Comparison of ENCODE assay signal across 8 cellular contexts in the genomic region with DNA sequence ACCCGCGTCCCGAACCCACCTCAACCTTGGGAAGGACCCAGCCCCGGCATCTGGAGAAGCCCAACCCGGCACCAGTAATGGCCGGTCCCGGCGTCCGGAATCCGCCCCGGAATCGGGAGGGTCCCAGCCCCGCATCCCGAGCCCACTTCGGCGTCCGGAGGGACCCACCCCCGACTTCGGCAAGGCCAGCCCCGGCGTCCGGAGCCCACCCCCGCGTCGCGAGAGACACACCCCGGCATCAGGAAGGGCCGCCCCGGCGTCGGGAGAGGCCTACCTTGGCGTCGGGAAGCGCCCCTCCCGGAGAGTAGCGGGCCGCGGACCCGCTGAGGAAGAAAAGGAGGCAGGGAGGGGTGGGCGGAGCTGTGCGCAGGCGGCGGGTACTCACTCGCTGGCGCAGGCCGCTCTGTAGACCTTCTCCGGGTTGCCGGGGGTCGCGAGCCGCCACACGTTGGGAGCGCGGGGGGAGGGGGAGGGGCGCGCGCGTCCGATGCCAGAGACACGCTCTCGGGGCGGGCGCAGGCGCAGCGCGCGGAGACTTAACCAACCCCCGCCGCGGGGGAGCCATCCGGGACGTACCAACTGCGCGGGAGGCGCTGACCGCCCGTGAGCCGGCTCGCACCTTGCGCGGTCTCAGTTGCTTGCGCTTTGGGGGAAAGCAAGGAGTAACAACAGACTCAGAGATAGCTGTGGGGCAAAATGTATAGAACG. TPM values are rescaled to one million over a fixed set of nuclear protein-coding genes. Genes with fewer than 3 reads are reported as not detected.
DNase-seq lines count a peak whose midpoint lies in the region; ATAC-seq and TF ChIP-seq lines count a peak whose summit lies in the region.

A gene (minus strand): TSS at position 515 of the 708 bp plus-strand sequence. CDS start 24,164 bp downstream, outside the sequence.

- peak within 1 kb of the TSS; percentile 39 for H3K27ac ChIP-seq in adipose tissue (ENCODE audit: low read depth, low read length)
- H3K27ac ChIP-seq in trophoblast cell (ENCODE audit: low read depth, low read length), result peak within 1 kb of the TSS; percentile 91
- peak within 1 kb of the TSS; percentile 70 to 96 (median 93) for H3K27ac ChIP-seq in tibial nerve

- H3K4me3 Mint-ChIP-seq in T-cell, result peak within 1 kb of the TSS; percentile 93 to 96 (median 94)

- peak within 1 kb of the TSS; percentile 40 for H2BK12ac ChIP-seq in trophoblast cell (ENCODE audit: low read length)

- peak within 1 kb of the TSS; percentile 43 for H4K12ac ChIP-seq in trophoblast cell (ENCODE audit: low read depth, low read length)

- CTCF ChIA-PET in T-cell (lab: Charles Lee), result interaction anchor here in 1 of 2 donors (0.6 to 1.3 kb wide), 4 partner anchors 10 to 33 kb away, joined by 3 to 4 read pairs (median 3); a partner anchor contains a TSS

- H3K4ac ChIP-seq in trophoblast cell (ENCODE audit: low read depth, low read length), result peak within 1 kb of the TSS; percentile 97

- peak; percentile 98 for DNase-seq in GM12865 (ENCODE audit: low read depth)
- DNase-seq in NCI-H1436 (lab: John Stamatoyannopoulos, UW), result peak; percentile 68
- peak; percentile 73 to 93 (median 87) for DNase-seq in T-cell
- peak; percentile 96 for DNase-seq in cardiac septum (ENCODE audit: low spot score)
- peak; percentile 91 to 96 for DNase-seq in trophoblast cell
- peak; percentile 81 to 85 for DNase-seq in tibial nerve (ENCODE audit: low spot score in 2 of 2)

- H3K4me1 Mint-ChIP-seq in T-cell, result peaks cover 27 to 35% (median 32%) of the 10 kb centered on the region in 3 donors

- peak within 1 kb of the TSS; percentile 75 for H2AFZ ChIP-seq in trophoblast cell (ENCODE audit: insufficient read depth, low read length, poor library complexity)

- ATAC-seq in HG02763 (IDR thresholded peaks at IDR 0.05; ENCODE audit: unreplicated experiment), result peak; percentile 70
- ATAC-seq in T-cell (replicated peaks in 1 of 4), result peak; percentile 79 to 87 (median 84)

- peak within 1 kb of the TSS; percentile 85 for H3K4me3 ChIP-seq in GM12865 (ENCODE audit: low read depth, low read length)
- peak within 1 kb of the TSS; percentile 93 for H3K4me3 ChIP-seq in trophoblast cell (ENCODE audit: low read depth, low read length)
- peak within 1 kb of the TSS; percentile 71 to 92 (median 89) for H3K4me3 ChIP-seq in tibial nerve

- peaks cover 11% of the 10 kb centered on the region for H3K79me1 ChIP-seq in trophoblast cell (ENCODE audit: low read length)

- H3K4me1 ChIP-seq in trophoblast cell (ENCODE audit: control insufficient read depth in 1 of 2, insufficient read depth in 2 of 2, low read length in 2 of 2) (peaks cover 3 to 5% of the 10 kb centered on the region in 2 experiments), tibial nerve (peaks cover 0 to 23% (median 16%) of the 10 kb centered on the region in 4 donors)

- no peaks in the 10 kb centered on the region for H3K36me3 Mint-ChIP-seq in T-cell

- peak within 1 kb of the TSS; percentile 11 for H2AK5ac ChIP-seq in trophoblast cell (ENCODE audit: low read length)

- H3K27ac Mint-ChIP-seq in T-cell, result peak within 1 kb of the TSS; percentile 92 to 97

- intact Hi-C loops in cardiac septum (cut with DNase I), result loop anchor here (2.0 kb wide), 2 partner anchors 16 to 470 kb away; a partner anchor contains a TSS

- TF ChIP-seq EP300 in tibial nerve (IDR thresholded peaks at IDR 0.05), result peak in 1 of 2 donors; percentile 84

- H3K9me3 Mint-ChIP-seq in T-cell, result peaks cover 0 to 4% (median 4%) of the 10 kb centered on the region in 3 donors

- peak within 1 kb of the TSS; percentile 83 for H3K14ac ChIP-seq in trophoblast cell (ENCODE audit: low read length)

- peak within 1 kb of the TSS; percentile 73 for H4K8ac ChIP-seq in trophoblast cell (ENCODE audit: low read depth, low read length)

- peaks cover 11% of the 10 kb centered on the region for H3K79me2 ChIP-seq in trophoblast cell (ENCODE audit: control insufficient read depth, insufficient read depth, low read length, poor library complexity)

- H3K18ac ChIP-seq in trophoblast cell (ENCODE audit: low read length), result peak within 1 kb of the TSS; percentile 27

- H3K27me3 ChIP-seq in trophoblast cell (ENCODE audit: insufficient read depth, low read length) (no peaks in the 10 kb centered on the region), tibial nerve (no peaks in the 10 kb centered on the region)

- peaks cover 1% of the 10 kb centered on the region for H3K9me3 ChIP-seq in trophoblast cell (ENCODE audit: insufficient read depth, low read depth, low read length)
- peaks cover 0 to 2% (median 0%) of the 10 kb centered on the region in 4 donors for H3K9me3 ChIP-seq in tibial nerve

- peak within 1 kb of the TSS; percentile 62 for H2BK120ac ChIP-seq in trophoblast cell (ENCODE audit: insufficient read depth, low read length, poor library complexity)

- POLR2A ChIA-PET in T-cell (lab: Charles Lee), result interaction anchor here in 1 of 2 donors (0.6 kb wide), 1 partner anchor 25 kb away, joined by 3 read pairs; no protein-coding TSS in a partner anchor

- no peaks in the 10 kb centered on the region for H3K36me3 ChIP-seq in trophoblast cell (ENCODE audit: control insufficient read depth in 1 of 2, insufficient read depth in 2 of 2, low read length in 2 of 2)
- H3K36me3 ChIP-seq in tibial nerve, result no peaks in the 10 kb centered on the region

- H4K91ac ChIP-seq in trophoblast cell (ENCODE audit: low read depth, low read length), result peak within 1 kb of the TSS; percentile 92

- peak within 1 kb of the TSS; percentile 68 for H2BK5ac ChIP-seq in trophoblast cell (ENCODE audit: low read depth, low read length, poor library complexity)

- no peaks in the 10 kb centered on the region for H3K27me3 Mint-ChIP-seq in T-cell

- H3K23ac ChIP-seq in trophoblast cell (ENCODE audit: low read length), result no peak within 1 kb of the TSS

- H3K9ac ChIP-seq in trophoblast cell (ENCODE audit: low read length), result peak within 1 kb of the TSS; percentile 82

- WGBS in adipose tissue, 3 donors, result 0% methylated on average over 69 to 83 of the region's 83 CpGs
- WGBS in trophoblast cell (ENCODE audit: extremely low coverage, insufficient coverage, insufficient read length), result no CpG with 5 or more reads among the region's 83 CpGs
- 0 to 3% methylated on average over 10 to 74 of the region's 83 CpGs for WGBS in tibial nerve, 2 donors

- peak; percentile 17 to 31 for TF ChIP-seq POLR2A in tibial nerve (IDR thresholded peaks at IDR 0.05)

- no peak for TF ChIP-seq CTCF in GM12865 (IDR thresholded peaks at IDR 0.05; ENCODE audit: insufficient read depth, low read depth, low read length, missing control alignments)
- peak in 2 of 5 experiments; percentile 5 to 34 for TF ChIP-seq CTCF in tibial nerve (IDR thresholded peaks at IDR 0.05)

- peak within 1 kb of the TSS; percentile 77 for H3K4me2 ChIP-seq in trophoblast cell (ENCODE audit: low read length)

RNA-seq across cellular contexts. Expression of the gene that starts here (rescaled TPM):
- total RNA-seq in T-cell (10 to 100 TPM; 50.0 to 70.3 (median 56.7) TPM), cardiac septum (55.0 TPM), tibial nerve (10 to 100 TPM; 40.2 to 56.7 (median 44.6) TPM)
- polyA plus RNA-seq in adipose tissue, result 10 to 100 TPM; 15.8 to 26.0 (median 21.6) TPM
- polyA plus RNA-seq in trophoblast cell (2013), result 12.0 TPM in 2 replicates

Comparison
In these comparisons a context has a peak if more than half of its experiments do, and no peak if none do; other contexts are left out.
1. Peak in every context shown above with its lines: DNase-seq, ATAC-seq, H3K4me3 ChIP-seq and H3K27ac ChIP-seq.
2. H3K27ac ChIP-seq: peak in every context shown above with its lines; median percentile 93 in tibial nerve; 91 in trophoblast cell; 39 in adipose tissue.